ENCODE assay signal across 12 cellular contexts in the genomic region with DNA sequence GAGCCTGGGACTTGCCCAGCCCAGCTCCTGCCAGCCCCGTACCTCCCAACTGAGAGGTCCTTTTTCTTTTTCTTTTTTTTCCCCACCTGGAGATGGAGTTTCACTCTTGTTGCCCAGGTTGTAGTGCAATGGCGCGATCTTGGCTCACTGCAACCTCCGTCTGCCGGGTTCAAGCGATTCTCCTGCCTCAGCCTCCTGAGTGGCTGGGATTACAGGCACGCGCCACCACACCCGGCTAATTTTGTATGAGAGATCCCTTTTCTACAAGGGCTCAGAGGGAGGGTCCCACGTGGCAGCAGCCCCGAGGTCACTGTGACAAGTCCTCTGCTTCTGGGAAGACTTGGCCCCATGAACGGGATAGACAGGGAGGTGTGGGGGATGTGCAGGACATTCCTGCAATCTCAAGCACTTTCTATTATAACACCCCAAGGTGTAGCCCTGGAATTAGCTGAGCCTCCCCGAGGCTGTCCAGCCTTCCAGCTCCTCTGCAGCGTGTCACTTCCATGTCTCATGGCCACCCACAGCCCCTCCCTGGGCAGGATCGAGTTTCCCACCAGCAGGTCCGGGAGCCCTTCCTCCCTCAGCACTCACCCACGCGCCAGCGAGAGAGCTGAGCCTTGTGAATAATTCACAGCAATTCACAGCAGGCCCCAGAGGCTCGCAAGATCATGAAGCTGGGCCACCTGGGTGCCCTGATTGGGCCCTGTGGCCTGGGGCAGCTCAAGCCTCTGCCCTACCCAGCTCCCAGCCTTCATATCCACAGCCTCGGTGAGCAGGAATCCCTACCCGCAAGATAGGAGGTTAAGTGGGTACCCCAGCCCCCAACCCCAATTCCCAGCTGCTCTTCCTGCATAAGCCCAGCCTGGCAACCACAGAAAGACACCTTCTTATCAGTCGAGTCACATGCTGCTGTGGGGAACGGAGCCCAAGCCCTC. TPM values are rescaled to one million over a fixed set of nuclear protein-coding genes. Genes with fewer than 3 reads are reported as not detected.
DNase-seq lines count a peak whose midpoint lies in the region; ATAC-seq and TF ChIP-seq lines count a peak whose summit lies in the region.
"Had no signal": no experiment of that assay in that cellular context is flagged by ENCODE, and none has a peak within 500 bp of the region (broad histone marks: within the 10 kb centered on the region; RNA-seq: fewer than 3 reads in every experiment).

No MANE protein-coding gene starts in this region.

- intact Hi-C loops in A673 (cut with micrococcal nuclease; ENCODE audit: unreplicated experiment) (no loop called here), MCF 10A (cut with micrococcal nuclease) (no loop called here), right lobe of liver (cut with DNase I) (no loop called here)

- H2BK15ac ChIP-seq in H9 (ENCODE audit: low read depth, low read length): no peak overlapping the region

- POLR2A ChIA-PET in A673 (lab: Charles Lee; ENCODE audit: low non-redundant PET): no interaction called here
- POLR2A ChIA-PET in MCF 10A (lab: Yijun Ruan, JAX): interaction anchor here (0.6 kb wide), 2 partner anchors 9 to 91 kb away, joined by 3 to 4 read pairs; no protein-coding TSS in a partner anchor

- no peak overlapping the region for H4K91ac ChIP-seq in H9 (ENCODE audit: insufficient read length, low read depth, low read length)

- no peak overlapping the region for H3K9ac ChIP-seq in H9 (ENCODE audit: extremely low read depth, insufficient read length, low read length)

- no peak overlapping the region for H3T11ph ChIP-seq in H9 (ENCODE audit: low read length)

- no peak overlapping the region for H2AFZ ChIP-seq in H9 (ENCODE audit: low read length)

- H3K9me3 ChIP-seq in A673 (ENCODE audit: low read depth, low read length, poor library complexity, severe bottlenecking) (no peaks in the 10 kb centered on the region), H9 (ENCODE audit: control insufficient read depth, low read depth, low read length) (no peaks in the 10 kb centered on the region), right lobe of liver (no peaks in the 10 kb centered on the region)
- H3K9me3 ChIP-seq: BLaER1, lower lobe of right lung had no signal

- TF ChIP-seq POLR2A in right lobe of liver (IDR thresholded peaks at IDR 0.05): no peak

- H3K27ac ChIP-seq in A673 (ENCODE audit: low read depth, low read length, poor library complexity, severe bottlenecking) (no peak overlapping the region), H9 (ENCODE audit: insufficient read length, low read depth, low read length) (no peak overlapping the region), right lobe of liver (no peak overlapping the region)
- H3K27ac ChIP-seq: BLaER1, lower lobe of right lung had no signal

- no peaks in the 10 kb centered on the region for H3K79me1 ChIP-seq in H9 (ENCODE audit: insufficient read depth, low read depth, low read length, poor library complexity, severe bottlenecking)

- H2BK5ac ChIP-seq in H9 (ENCODE audit: insufficient read length, low read length): no peak overlapping the region

- H2BK20ac ChIP-seq in H9 (ENCODE audit: low read depth, low read length, poor library complexity, severe bottlenecking): no peak overlapping the region

- no peak overlapping the region for H3K4ac ChIP-seq in H9 (ENCODE audit: low read depth, low read length)

- no peaks in the 10 kb centered on the region for H3K79me2 ChIP-seq in H9 (ENCODE audit: insufficient read depth, low read length)

- H3K4me1 ChIP-seq in A673 (ENCODE audit: insufficient read depth, low read length, poor library complexity, severe bottlenecking): peaks cover 5% of the 10 kb centered on the region
- H3K4me1 ChIP-seq in H9 (ENCODE audit: insufficient read depth, low read length): no peaks in the 10 kb centered on the region
- H3K4me1 ChIP-seq in right lobe of liver: no peaks in the 10 kb centered on the region
- H3K4me1 ChIP-seq: lower lobe of right lung had no signal

- H3K27me3 ChIP-seq in A673 (replicated peaks; ENCODE audit: insufficient read depth, low read depth, low read length, poor library complexity) (no peaks in the 10 kb centered on the region), H9 (ENCODE audit: insufficient read depth, low read length) (no peaks in the 10 kb centered on the region), right lobe of liver (no peaks in the 10 kb centered on the region)

- no peak overlapping the region for H3K18ac ChIP-seq in H9 (ENCODE audit: insufficient read length, low read depth, low read length)

- H3K4me1 Mint-ChIP-seq in H9 (peaks cover 10 to 12% of the 10 kb centered on the region in 2 experiments), MCF 10A (ENCODE audit: insufficient read depth, unreplicated experiment) (no peaks in the 10 kb centered on the region)
- H3K4me1 Mint-ChIP-seq: activated naive CD4-positive, alpha-beta T cell treated with anti-CD3 and anti-CD28 coated beads, Interleukin-2, amount 50 U/mL, for 24 hours had no signal

- no peak overlapping the region for H2BK120ac ChIP-seq in H9 (ENCODE audit: low read depth, low read length, poor library complexity, severe bottlenecking)

- no peaks in the 10 kb centered on the region for H3K23me2 ChIP-seq in H9 (ENCODE audit: insufficient read length, low read depth, low read length, poor library complexity, severe bottlenecking)

- H4K5ac ChIP-seq in H9 (ENCODE audit: insufficient read length, low read depth, low read length): no peak overlapping the region

- H3K27me3 Mint-ChIP-seq in H9 (ENCODE audit: low read depth) (peaks cover 12% of the 10 kb centered on the region), MCF 10A (ENCODE audit: insufficient read depth, unreplicated experiment) (peaks cover 12% of the 10 kb centered on the region)

- DNase-seq in A673 (ENCODE audit: low spot score) (peak; percentile 52), H9 (peak; percentile 38), MCF 10A (ENCODE audit: unreplicated experiment) (peak; percentile 1), right lobe of liver (peak in 2 of 3 donors; percentile 51 to 56), NCI-H69 (lab: John Stamatoyannopoulos, UW) (no peak), HPDE6-E6E7 (ENCODE audit: extremely low spot score) (no peak)
- DNase-seq in stimulated activated CD4-positive, alpha-beta T cell treated with anti-CD3 and anti-CD28 coated beads, Interleukin-2, amount 100 ng/mL, for 48 hours: no peak
- DNase-seq: lower lobe of right lung, NCI-H510A had no signal

- no peak for TF ChIP-seq CTCF in A673 (conservative IDR thresholded peaks at IDR 0.05; ENCODE audit: low read depth, low read length)
- TF ChIP-seq CTCF in H9 (conservative IDR thresholded peaks at IDR 0.05): no peak
- no peak for TF ChIP-seq CTCF in MCF 10A (IDR thresholded peaks at IDR 0.05; ENCODE audit: unreplicated experiment)
- no peak for TF ChIP-seq CTCF in right lobe of liver (IDR thresholded peaks at IDR 0.05)

- H2AK5ac ChIP-seq in H9 (ENCODE audit: insufficient read length, low read length): no peak overlapping the region

- no peak overlapping the region for H3K23ac ChIP-seq in H9 (ENCODE audit: insufficient read length, low read depth, low read length)

- BruUV-seq in A673 (replicated peaks; lab: Mats Ljungman, UMichigan): no TSS peak
- no TSS peak for BruUV-seq in MCF 10A (replicated peaks; lab: Mats Ljungman, UMichigan)

- CTCF ChIA-PET in A673 (lab: Charles Lee) (interaction anchor here (0.8 kb wide), 1 partner anchor 10 kb away, joined by 4 read pairs; no protein-coding TSS in a partner anchor), MCF 10A (lab: Yijun Ruan, JAX) (no interaction called here)

- no peak overlapping the region for H3K4me2 ChIP-seq in H9 (ENCODE audit: insufficient read depth, insufficient read length, low read length)
- H3K4me2 ChIP-seq: BLaER1 had no signal

- H2BK12ac ChIP-seq in H9 (ENCODE audit: insufficient read length, low read depth, low read length): no peak overlapping the region

- H4K8ac ChIP-seq in H9 (replicated peaks; ENCODE audit: insufficient read length, low read depth, low read length): no peak overlapping the region

- H3K36me3 ChIP-seq in A673 (ENCODE audit: insufficient read depth, low read length, poor library complexity, severe bottlenecking): no peaks in the 10 kb centered on the region
- no peaks in the 10 kb centered on the region for H3K36me3 ChIP-seq in right lobe of liver
- H3K36me3 ChIP-seq: BLaER1, lower lobe of right lung had no signal

- no peaks in the 10 kb centered on the region for H3K9me3 Mint-ChIP-seq in H9
- no peaks in the 10 kb centered on the region for H3K9me3 Mint-ChIP-seq in MCF 10A (ENCODE audit: unreplicated experiment)
- H3K9me3 Mint-ChIP-seq: activated naive CD4-positive, alpha-beta T cell treated with anti-CD3 and anti-CD28 coated beads, Interleukin-2, amount 50 U/mL, for 24 hours had no signal

- no peak overlapping the region; the same call in 1 of the 2 replicates for H3K14ac ChIP-seq in H9 (ENCODE audit: insufficient read depth, low read length)

- H3K56ac ChIP-seq in H9 (ENCODE audit: insufficient read length, low read depth, low read length): no peak overlapping the region

- ATAC-seq in right lobe of liver (no peak), GM21529 (IDR thresholded peaks at IDR 0.05; ENCODE audit: unreplicated experiment) (no peak)

- H3K4me3 ChIP-seq in A673 (ENCODE audit: low read depth, low read length, poor library complexity, severe bottlenecking): no peak overlapping the region
- H3K4me3 ChIP-seq in right lobe of liver: no peak overlapping the region
- H3K4me3 ChIP-seq: BLaER1, lower lobe of right lung had no signal

- H3K4me3 Mint-ChIP-seq in H9: no peak overlapping the region
- H3K4me3 Mint-ChIP-seq in MCF 10A (ENCODE audit: unreplicated experiment): no peak overlapping the region
- H3K4me3 Mint-ChIP-seq: activated naive CD4-positive, alpha-beta T cell treated with anti-CD3 and anti-CD28 coated beads, Interleukin-2, amount 50 U/mL, for 24 hours had no signal

- peak overlapping the region in 2 of 3 experiments; percentile 40 to 47; a peak in 3 of 7 replicates for H3K27ac Mint-ChIP-seq in H9
- H3K27ac Mint-ChIP-seq in MCF 10A (ENCODE audit: low read depth, unreplicated experiment): no peak overlapping the region
- H3K27ac Mint-ChIP-seq: activated naive CD4-positive, alpha-beta T cell treated with anti-CD3 and anti-CD28 coated beads, Interleukin-2, amount 50 U/mL, for 24 hours had no signal

- H3K36me3 Mint-ChIP-seq in H9 (ENCODE audit: insufficient read depth in 1 of 3, low read depth in 3 of 3) (no peaks in the 10 kb centered on the region), MCF 10A (ENCODE audit: insufficient read depth, unreplicated experiment) (no peaks in the 10 kb centered on the region)
- H3K36me3 Mint-ChIP-seq: activated naive CD4-positive, alpha-beta T cell treated with anti-CD3 and anti-CD28 coated beads, Interleukin-2, amount 50 U/mL, for 24 hours had no signal

- WGBS in H9 (ENCODE audit: extremely low coverage, insufficient read length, low lambda C conversion rate): no CpG with 5 or more reads among the region's 24 CpGs
- 75% methylated on average over 20 of the region's 24 CpGs for WGBS in right lobe of liver (ENCODE audit: insufficient coverage, low coverage, low lambda C conversion rate, missing lambda C conversion rate)

- H4K20me1 ChIP-seq in H9 (ENCODE audit: control insufficient read depth, insufficient read depth, insufficient read length): no peaks in the 10 kb centered on the region
- H4K20me1 ChIP-seq: BLaER1 had no signal

RNA-seq across cellular contexts. Expression of a gene that starts 22.9 kb away (rescaled TPM):
- total RNA-seq in A673 (2021) (1,866 and 1,908 TPM in 2 replicates), H9 (2021) (1,874 and 2,051 TPM in 2 replicates), MCF 10A (2022) (1,539 and 1,606 TPM in 2 replicates), right lobe of liver (1,000 to 10,000 TPM in 3 of 6 experiments, 100 to 1,000 TPM in 1, under 1 TPM in 2; under 0.01 to 3,377 (median 977) TPM)

RNA-seq across cellular contexts. Expression of a gene that starts 50.7 kb away (rescaled TPM):
- total RNA-seq in A673 (2021) (1,866 and 1,908 TPM in 2 replicates), H9 (2021) (1,874 and 2,051 TPM in 2 replicates), MCF 10A (2022) (1,539 and 1,606 TPM in 2 replicates), right lobe of liver (1,000 to 10,000 TPM in 3 of 6 experiments, 100 to 1,000 TPM in 1, under 1 TPM in 2; under 0.01 to 3,377 (median 977) TPM)

Comparison
In these comparisons a context has a peak if more than half of its experiments do, and no peak if none do; other contexts are left out.
1. DNase-seq: peak in A673 (single experiment), H9 (single experiment), MCF 10A (single experiment) and right lobe of liver (2 of 3); none in stimulated activated CD4-positive, alpha-beta T cell treated with anti-CD3 and anti-CD28 coated beads, Interleukin-2, amount 100 ng/mL, for 48 hours (0 of 2), NCI-H69 (single experiment) and HPDE6-E6E7 (single experiment).